ENCODE assay signal across 18 cellular contexts in the genomic region with DNA sequence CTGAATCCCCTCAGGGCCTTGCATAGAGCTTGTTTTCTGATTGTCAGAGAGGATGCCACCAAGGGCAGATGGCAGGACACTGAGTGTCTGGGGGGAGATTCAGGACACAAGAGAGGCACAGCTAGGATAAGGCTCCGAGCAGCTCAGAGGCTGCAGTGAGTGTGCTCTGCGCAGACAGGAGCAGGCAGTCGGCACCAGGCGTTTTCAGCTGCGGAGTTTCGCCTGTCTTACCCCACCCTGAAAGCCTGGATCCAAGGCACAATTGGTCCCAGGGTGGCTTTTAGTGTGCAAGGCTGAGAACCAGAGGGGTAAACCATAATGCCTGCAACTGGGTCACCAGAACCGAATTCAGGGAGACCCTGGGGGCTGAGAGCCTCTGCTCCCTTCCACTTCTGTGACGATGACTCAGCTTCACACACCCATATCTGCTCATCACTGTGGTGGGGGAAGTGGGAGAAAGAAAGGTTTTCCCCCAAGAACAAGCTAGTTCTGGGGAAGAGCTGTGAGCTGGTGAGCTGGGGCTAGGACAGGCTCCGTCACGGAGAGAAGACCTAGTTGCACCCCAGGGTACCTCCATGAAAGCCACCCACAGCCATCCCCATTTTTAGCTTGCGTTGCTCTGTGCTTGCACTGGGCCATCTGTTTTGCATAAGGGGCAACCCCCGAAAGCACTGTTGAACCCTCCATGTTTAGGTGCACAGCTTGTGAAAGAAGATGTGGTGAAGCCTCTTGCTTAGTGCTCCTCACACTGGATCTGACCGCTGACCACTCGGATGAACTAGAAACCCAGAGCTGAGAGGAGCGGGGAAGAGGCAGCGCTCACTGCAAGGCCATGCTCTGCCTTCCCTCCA.
DNase-seq lines count a peak whose midpoint lies in the region; ATAC-seq and TF ChIP-seq lines count a peak whose summit lies in the region.
"Had no signal": no experiment of that assay in that cellular context is flagged by ENCODE, and none has a peak within 500 bp of the region (broad histone marks: within the 10 kb centered on the region; RNA-seq: fewer than 3 reads in every experiment).

No MANE protein-coding gene starts in this region.

- H3K4me2 ChIP-seq in OCI-LY3 (ENCODE audit: low read length), result peak overlapping the region; percentile 89
- H3K4me2 ChIP-seq: smooth muscle cell had no signal

- peak overlapping the region; percentile 44 for H3K9ac ChIP-seq in OCI-LY3 (ENCODE audit: low read length)

- H3K4me3 Mint-ChIP-seq in stimulated activated naive CD8-positive, alpha-beta T cell treated with anti-CD3 and anti-CD28 coated beads, Interleukin-15, amount 100 ng/mL, for 72 hours, result no peak overlapping the region
- H3K4me3 Mint-ChIP-seq: T-helper 2 cell treated with Interferon-gamma antibody and Interleukin-4, amounts not matched to agents 5 μg/mL and 100 μg/mL, for 36 hours had no signal

- H3K36me3 ChIP-seq in OCI-LY3 (replicated peaks; ENCODE audit: low read depth, low read length), result no peaks in the 10 kb centered on the region
- H3K36me3 ChIP-seq: neutrophil, transverse colon had no signal

- no peak overlapping the region for H3K27ac Mint-ChIP-seq in stimulated activated naive CD8-positive, alpha-beta T cell treated with anti-CD3 and anti-CD28 coated beads, Interleukin-15, amount 100 ng/mL, for 72 hours
- H3K27ac Mint-ChIP-seq: T-helper 2 cell treated with Interferon-gamma antibody and Interleukin-4, amounts not matched to agents 5 μg/mL and 100 μg/mL, for 36 hours had no signal

- H3K27me3 Mint-ChIP-seq in stimulated activated naive CD8-positive, alpha-beta T cell treated with anti-CD3 and anti-CD28 coated beads, Interleukin-15, amount 100 ng/mL, for 72 hours, result peaks cover 68% of the 10 kb centered on the region

- no peaks in the 10 kb centered on the region for H3K9me3 ChIP-seq in OCI-LY3 (ENCODE audit: insufficient read depth, low read length)
- H3K9me3 ChIP-seq: neutrophil, transverse colon had no signal

- no peaks in the 10 kb centered on the region for H3K27me3 ChIP-seq in OCI-LY3 (ENCODE audit: low read depth, low read length)

- no peak for DNase-seq in stimulated activated naive CD8-positive, alpha-beta T cell treated with anti-CD3 and anti-CD28 coated beads, Interleukin-15, Interleukin-2, amounts not matched to agents 100 U/mL and 50 U/mL, for 24 hours
- no peak for DNase-seq in stimulated activated naive CD8-positive, alpha-beta T cell treated with anti-CD3 and anti-CD28 coated beads, Interleukin-15, amount 100 ng/mL, for 72 hours
- DNase-seq in NCI-H1105 (lab: John Stamatoyannopoulos, UW) (no peak), NCI-H1436 (lab: John Stamatoyannopoulos, UW) (no peak), NCI-H1694 treated with DMSO at 0.1 percent for 48 hours (lab: John Stamatoyannopoulos, UW) (no peak)
- DNase-seq: activated CD4-positive, alpha-beta T cell treated with anti-CD3 and anti-CD28 coated beads, Interleukin-2, amount 50 U/mL, for 4 hours; activated gamma-delta T cell; GOT3; NCI-H446 treated with DMSO at 0.1 percent for 48 hours; RPMI8226; transverse colon had no signal

- peak overlapping the region; percentile 81 for H3K27ac ChIP-seq in OCI-LY3 (ENCODE audit: low read length)
- H3K27ac ChIP-seq: neutrophil, transverse colon had no signal

- H2AFZ ChIP-seq in OCI-LY3 (ENCODE audit: low read depth, low read length), result no peak overlapping the region

- no peak for TF ChIP-seq CTCF in OCI-LY3 (IDR thresholded peaks at IDR 0.05; ENCODE audit: low read depth, low read length)

- H3K9me3 Mint-ChIP-seq in stimulated activated naive CD8-positive, alpha-beta T cell treated with anti-CD3 and anti-CD28 coated beads, Interleukin-15, amount 100 ng/mL, for 72 hours, result no peaks in the 10 kb centered on the region
- H3K9me3 Mint-ChIP-seq: T-helper 2 cell treated with Interferon-gamma antibody and Interleukin-4, amounts not matched to agents 5 μg/mL and 100 μg/mL, for 36 hours had no signal

- peaks cover 12% of the 10 kb centered on the region for H3K4me1 Mint-ChIP-seq in stimulated activated naive CD8-positive, alpha-beta T cell treated with anti-CD3 and anti-CD28 coated beads, Interleukin-15, amount 100 ng/mL, for 72 hours

- peaks cover 48% of the 10 kb centered on the region for H3K4me1 ChIP-seq in OCI-LY3 (ENCODE audit: low read length)

- H3K79me2 ChIP-seq in OCI-LY3 (ENCODE audit: low read length), result no peaks in the 10 kb centered on the region

- H3K4me3 ChIP-seq in OCI-LY3 (ENCODE audit: low read length), result peak overlapping the region; percentile 62
- H3K4me3 ChIP-seq: lung, smooth muscle cell, transverse colon had no signal

- no peaks in the 10 kb centered on the region for H4K20me1 ChIP-seq in OCI-LY3 (ENCODE audit: insufficient read depth, low read length)

- ATAC-seq in stimulated activated naive CD8-positive, alpha-beta T cell treated with anti-CD3 and anti-CD28 coated beads, Interleukin-15, Interleukin-2, amounts not matched to agents 100 U/mL and 50 U/mL, for 24 hours, result peak; percentile 7
- no peak for ATAC-seq in stimulated activated naive CD8-positive, alpha-beta T cell treated with anti-CD3 and anti-CD28 coated beads, Interleukin-15, amount 100 ng/mL, for 72 hours
- peak; percentile 76 for ATAC-seq in HG02885 (IDR thresholded peaks at IDR 0.05; ENCODE audit: poor library complexity, unreplicated experiment)
- ATAC-seq in HG03175 (IDR thresholded peaks at IDR 0.05; ENCODE audit: unreplicated experiment), result no peak

Comparison
In these comparisons a context has a peak if more than half of its experiments do, and no peak if none do; other contexts are left out.
1. ATAC-seq: peak in stimulated activated naive CD8-positive, alpha-beta T cell treated with anti-CD3 and anti-CD28 coated beads, Interleukin-15, Interleukin-2, amounts not matched to agents 100 U/mL and 50 U/mL, for 24 hours (single experiment) and HG02885 (single experiment); none in stimulated activated naive CD8-positive, alpha-beta T cell treated with anti-CD3 and anti-CD28 coated beads, Interleukin-15, amount 100 ng/mL, for 72 hours (single experiment) and HG03175 (single experiment).